Comparison of ENCODE assay signal across 1 cellular context in genomic region chr17:62780273-62780672, GRCh38.
TF ChIP-seq lines count a peak whose summit lies in the region.

No MANE protein-coding gene starts in this region.

TF ChIP-seq in IMR-90, 13 proteins besides CTCF, POLR2A, EP300 and RAD21 (continued from another document):
- no peak for TF ChIP-seq RFX5 (IDR thresholded peaks at IDR 0.05; ENCODE audit: low read depth, low read length)
- no peak for TF ChIP-seq USF2 (IDR thresholded peaks at IDR 0.05; ENCODE audit: low read depth, low read length)
- no peak for TF ChIP-seq FOS (IDR thresholded peaks at IDR 0.05; ENCODE audit: low read depth, low read length)
- TF ChIP-seq SMC3 (IDR thresholded peaks at IDR 0.05; ENCODE audit: low read depth, low read length) = no peak
- no peak for TF ChIP-seq ELK1 (IDR thresholded peaks at IDR 0.05; ENCODE audit: borderline replicate concordance, low read depth, low read length)
- TF ChIP-seq CHD1 (IDR thresholded peaks at IDR 0.05; ENCODE audit: low read depth, low read length) = no peak
- TF ChIP-seq MXI1 (IDR thresholded peaks at IDR 0.05; ENCODE audit: borderline replicate concordance, low read depth, low read length) = no peak
- TF ChIP-seq NFE2L2 (IDR thresholded peaks at IDR 0.05; ENCODE audit: low read depth, low read length) = no peak
- no peak for TF ChIP-seq RCOR1 (IDR thresholded peaks at IDR 0.05; ENCODE audit: insufficient replicate concordance, low read length)
- TF ChIP-seq MAZ (IDR thresholded peaks at IDR 0.05; ENCODE audit: borderline replicate concordance, low read depth, low read length) = no peak
- no peak for TF ChIP-seq CEBPB (IDR thresholded peaks at IDR 0.05; ENCODE audit: low read depth, low read length)
